In genomic region chr1:54498383-54499096, GRCh38 we compare ENCODE assay signal across 2 cellular contexts.
TF ChIP-seq lines count a peak whose summit lies in the region.

No MANE protein-coding gene starts in this region.

TF ChIP-seq in GM23338, 12 proteins besides CTCF, POLR2A, EP300 and RAD21:
- TF ChIP-seq NANOG (IDR thresholded peaks at IDR 0.05; ENCODE audit: borderline replicate concordance) (no peak), EZH2 (IDR thresholded peaks at IDR 0.05; ENCODE audit: low read depth, unreplicated experiment) (no peak), JUNB (IDR thresholded peaks at IDR 0.05; ENCODE audit: unreplicated experiment) (no peak), ZNF331 (CRISPR knock-in tag; IDR thresholded peaks at IDR 0.05; ENCODE audit: low read depth) (no peak), EZH2phosphoT487 (IDR thresholded peaks at IDR 0.05; ENCODE audit: unreplicated experiment) (no peak)
TF ChIP-seq in GM23338: peak in this region for 0.

TF ChIP-seq in H1, 55 proteins besides CTCF, POLR2A, EP300 and RAD21:
- TF ChIP-seq RNF2 (IDR thresholded peaks at IDR 0.05; ENCODE audit: borderline replicate concordance, low read depth, low read length, missing control alignments, poor library complexity, severe bottlenecking) (no peak), EGR1 (IDR thresholded peaks at IDR 0.05; ENCODE audit: borderline replicate concordance, low read depth, low read length) (no peak), BCL11A (IDR thresholded peaks at IDR 0.05; ENCODE audit: low read depth in 2 of 2, low read length in 2 of 2) (no peak), NRF1 (IDR thresholded peaks at IDR 0.05; ENCODE audit: low read depth, low read length) (no peak), GABPA (IDR thresholded peaks at IDR 0.05; ENCODE audit: borderline replicate concordance, insufficient read depth, low read length) (no peak), SIRT6 (IDR thresholded peaks at IDR 0.05; ENCODE audit: low read length) (no peak), HDAC6 (IDR thresholded peaks at IDR 0.05; ENCODE audit: low read depth, low read length) (no peak), CBX8 (IDR thresholded peaks at IDR 0.05; ENCODE audit: borderline replicate concordance, low read depth, low read length) (no peak), FOSL1 (IDR thresholded peaks at IDR 0.05; ENCODE audit: insufficient read depth, low read depth, low read length) (no peak), SRF (IDR thresholded peaks at IDR 0.05; ENCODE audit: low read depth, low read length) (no peak), BRCA1 (IDR thresholded peaks at IDR 0.05; ENCODE audit: low read depth, low read length) (no peak)
